In genomic region chr3:4219227-4219568, GRCh38 we compare ENCODE assay signal across 7 cellular contexts.
"Had no signal": no experiment of that assay in that cellular context is flagged by ENCODE, and none has a peak within 500 bp of the region (broad histone marks: within the 10 kb centered on the region; RNA-seq: fewer than 3 reads in every experiment).

No MANE protein-coding gene starts in this region.

- H3K36me3 ChIP-seq: HAP-1 had no signal

- FAIRE-seq: HTR-8/SVneo had no signal

- H3K4me2 ChIP-seq: GM23338 had no signal

- DNase-seq: H7, HFFc6 had no signal

- ATAC-seq: GM23338, HCT116 had no signal

- H3K4me3 Mint-ChIP-seq: GM23338, HFFc6, IgD-negative memory B cell had no signal

- H3K4me1 Mint-ChIP-seq: GM23338 had no signal

- H3K27me3 Mint-ChIP-seq: IgD-negative memory B cell had no signal

- H3K27ac Mint-ChIP-seq: GM23338, HFFc6, IgD-negative memory B cell had no signal

- H3K4me3 ChIP-seq: GM23338, HAP-1 had no signal

- H3K9me3 ChIP-seq: HAP-1 had no signal

- H3K4me1 ChIP-seq: HAP-1 had no signal

- H2AFZ ChIP-seq: GM23338 had no signal
